ENCODE assay signal across 9 cellular contexts in the genomic region with DNA sequence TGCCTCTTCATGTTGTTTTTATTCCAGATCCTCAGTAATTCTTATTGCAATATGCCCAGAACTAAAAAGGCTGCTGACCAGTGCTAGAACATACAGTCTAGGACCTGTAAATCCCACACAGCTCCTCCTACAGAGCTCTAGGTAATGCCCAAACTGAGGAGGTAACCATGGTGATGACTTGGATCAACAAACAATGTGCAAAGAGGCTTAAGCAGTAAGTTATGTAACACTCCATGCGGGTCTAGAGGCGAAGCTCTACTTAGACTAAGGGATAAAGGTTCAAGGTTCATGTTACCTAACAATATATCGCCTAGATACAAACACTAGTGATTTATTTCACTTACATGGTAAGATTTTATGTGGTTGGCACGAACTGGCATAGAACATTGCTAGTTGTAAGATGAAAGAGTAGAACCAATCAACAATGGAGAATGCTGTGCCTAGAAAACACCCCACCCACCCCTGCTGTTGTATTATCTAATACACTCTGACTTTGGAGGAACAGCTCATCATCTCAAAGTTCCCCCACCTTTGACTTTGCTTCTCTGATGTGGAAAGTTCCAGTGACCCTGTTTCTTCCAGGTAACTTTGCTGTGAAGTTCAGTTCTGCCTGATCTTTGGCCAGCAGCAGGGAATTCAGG.
A peak's percentile ranks its signal among the peaks of the same experiment; 100 is the strongest.
DNase-seq lines count a peak whose midpoint lies in the region; ATAC-seq, FAIRE-seq and TF ChIP-seq lines count a peak whose summit lies in the region.
"Had no signal": no experiment of that assay in that cellular context is flagged by ENCODE, and none has a peak within 500 bp of the region (broad histone marks: within the 10 kb centered on the region; RNA-seq: fewer than 3 reads in every experiment).

No MANE protein-coding gene starts in this region.

- no peaks in the 10 kb centered on the region for H3K79me2 ChIP-seq in keratinocyte (ENCODE audit: control insufficient read depth, insufficient read depth, low read length)

- intact Hi-C loops in esophagus squamous epithelium (cut with DNase I), result no loop called here

- H3K36me3 ChIP-seq in keratinocyte (ENCODE audit: control insufficient read depth in 2 of 2, extremely low read depth in 1 of 2, insufficient read depth in 2 of 2, low read length in 2 of 2), result no peaks in the 10 kb centered on the region
- H3K36me3 ChIP-seq in esophagus squamous epithelium, result no peaks in the 10 kb centered on the region

- DNase-seq in A172 (ENCODE audit: low spot score) (peak; percentile 26), H4 (ENCODE audit: low spot score) (peak; percentile 34), T1000 (lab: John Stamatoyannopoulos, UW) (peak; percentile 14), keratinocyte (ENCODE audit: low read depth, low spot score) (no peak), esophagus squamous epithelium (lab: John Stamatoyannopoulos, UW) (no peak)
- no peak for DNase-seq in T-helper 2 cell treated with Interferon-gamma antibody and Interleukin-4, amounts not matched to agents 5 μg/mL and 100 μg/mL, for 36 hours (ENCODE audit: low spot score)

- WGBS in esophagus squamous epithelium, 2 donors, result 37 to 38% methylated on average over 4 of the region's 4 CpGs

- peaks cover 24% of the 10 kb centered on the region for H3K27me3 Mint-ChIP-seq in activated T-helper 17 cell treated with anti-CD3 and anti-CD28 coated beads, Interleukin-2, amount 50 U/mL, for 72 hours
- peaks cover 25% of the 10 kb centered on the region for H3K27me3 Mint-ChIP-seq in T-helper 2 cell treated with Interferon-gamma antibody and Interleukin-4, amounts not matched to agents 5 μg/mL and 100 μg/mL, for 36 hours (ENCODE audit: low read depth)

- no peaks in the 10 kb centered on the region for H3K4me1 Mint-ChIP-seq in activated T-helper 17 cell treated with anti-CD3 and anti-CD28 coated beads, Interleukin-2, amount 50 U/mL, for 72 hours
- H3K4me1 Mint-ChIP-seq in T-helper 2 cell treated with Interferon-gamma antibody and Interleukin-4, amounts not matched to agents 5 μg/mL and 100 μg/mL, for 36 hours (ENCODE audit: low read depth), result no peaks in the 10 kb centered on the region

- no peak overlapping the region for H3K4me2 ChIP-seq in keratinocyte (ENCODE audit: control insufficient read depth, extremely low read depth, insufficient read depth, low read depth, low read length)
- H3K4me2 ChIP-seq: KMS-11 had no signal

- H3K4me1 ChIP-seq in keratinocyte (ENCODE audit: control insufficient read depth, extremely low read depth, insufficient read depth, low read length) (no peaks in the 10 kb centered on the region), esophagus squamous epithelium (peaks cover 0 to 10% (median 0%) of the 10 kb centered on the region in 3 donors)

- no peak overlapping the region for H3K9ac ChIP-seq in keratinocyte (ENCODE audit: control insufficient read depth, extremely low read depth, insufficient read depth, low read length)
- H3K9ac ChIP-seq: KMS-11 had no signal

- H3K9me3 Mint-ChIP-seq in activated T-helper 17 cell treated with anti-CD3 and anti-CD28 coated beads, Interleukin-2, amount 50 U/mL, for 72 hours, result no peaks in the 10 kb centered on the region
- no peaks in the 10 kb centered on the region for H3K9me3 Mint-ChIP-seq in T-helper 2 cell treated with Interferon-gamma antibody and Interleukin-4, amounts not matched to agents 5 μg/mL and 100 μg/mL, for 36 hours

- H3K27ac Mint-ChIP-seq in activated T-helper 17 cell treated with anti-CD3 and anti-CD28 coated beads, Interleukin-2, amount 50 U/mL, for 72 hours, result no peak overlapping the region
- no peak overlapping the region for H3K27ac Mint-ChIP-seq in T-helper 2 cell treated with Interferon-gamma antibody and Interleukin-4, amounts not matched to agents 5 μg/mL and 100 μg/mL, for 36 hours

- TF ChIP-seq CTCF in keratinocyte (optimal IDR thresholded peaks at IDR 0.05 in 1 of 3, IDR thresholded peaks at IDR 0.05 in 1 of 3, conservative IDR thresholded peaks at IDR 0.05 in 1 of 3; ENCODE audit: extremely low read depth in 1 of 3, insufficient read depth in 2 of 3, low read length in 3 of 3) (no peak), esophagus squamous epithelium (IDR thresholded peaks at IDR 0.05) (no peak)

- peaks cover 2% of the 10 kb centered on the region for H3K27me3 ChIP-seq in keratinocyte (ENCODE audit: control insufficient read depth, extremely low read depth, insufficient read depth, low read length)
- peaks cover 0 to 9% (median 0%) of the 10 kb centered on the region in 4 donors for H3K27me3 ChIP-seq in esophagus squamous epithelium

- dilution Hi-C loops in keratinocyte (cut with MboI; ENCODE audit: extremely low pct_ligation_motif_present, low sequenced_read_pairs), result no loop called here

- no peak overlapping the region for H3K4me3 Mint-ChIP-seq in activated T-helper 17 cell treated with anti-CD3 and anti-CD28 coated beads, Interleukin-2, amount 50 U/mL, for 72 hours
- H3K4me3 Mint-ChIP-seq in T-helper 2 cell treated with Interferon-gamma antibody and Interleukin-4, amounts not matched to agents 5 μg/mL and 100 μg/mL, for 36 hours, result no peak overlapping the region

- TF ChIP-seq POLR2A in esophagus squamous epithelium (IDR thresholded peaks at IDR 0.05), result no peak

- H3K36me3 Mint-ChIP-seq in activated T-helper 17 cell treated with anti-CD3 and anti-CD28 coated beads, Interleukin-2, amount 50 U/mL, for 72 hours (ENCODE audit: low read depth), result no peaks in the 10 kb centered on the region
- H3K36me3 Mint-ChIP-seq in T-helper 2 cell treated with Interferon-gamma antibody and Interleukin-4, amounts not matched to agents 5 μg/mL and 100 μg/mL, for 36 hours (ENCODE audit: low read depth), result no peaks in the 10 kb centered on the region

- no peak overlapping the region for H2AFZ ChIP-seq in keratinocyte (ENCODE audit: control insufficient read depth, low read length)

- H3K9me1 ChIP-seq in keratinocyte (ENCODE audit: control insufficient read depth, extremely low read depth, insufficient read depth, low read length), result no peaks in the 10 kb centered on the region

- FAIRE-seq in keratinocyte (lab: Jason Lieb, UNC), result peak; percentile 36

- no peaks in the 10 kb centered on the region for H3K9me3 ChIP-seq in keratinocyte (ENCODE audit: control insufficient read depth, low read depth, low read length)
- no peaks in the 10 kb centered on the region for H3K9me3 ChIP-seq in esophagus squamous epithelium

- no peak overlapping the region for H3K27ac ChIP-seq in keratinocyte (ENCODE audit: control insufficient read depth, insufficient read depth, low read length)
- H3K27ac ChIP-seq in esophagus squamous epithelium, result no peak overlapping the region
- H3K27ac ChIP-seq: KMS-11 had no signal

- H4K20me1 ChIP-seq in keratinocyte (ENCODE audit: control insufficient read depth, extremely low read depth, insufficient read depth, low read length), result no peaks in the 10 kb centered on the region

- no peak for ATAC-seq in activated T-helper 17 cell treated with anti-CD3 and anti-CD28 coated beads, Interleukin-2, amount 50 U/mL, for 72 hours (replicated peaks)
- ATAC-seq in GM18517 (IDR thresholded peaks at IDR 0.05; ENCODE audit: unreplicated experiment), result no peak

- H3K4me3 ChIP-seq in keratinocyte (ENCODE audit: control insufficient read depth in 2 of 3, extremely low read depth in 1 of 3, insufficient read depth in 2 of 3, low read depth in 1 of 3, low read length in 3 of 3) (no peak overlapping the region), esophagus squamous epithelium (no peak overlapping the region)

Comparison
In these comparisons a context has a peak if more than half of its experiments do, and no peak if none do; other contexts are left out.
1. DNase-seq: peak in A172 (single experiment), H4 (single experiment) and T1000 (single experiment); none in keratinocyte (single experiment), esophagus squamous epithelium (single experiment) and T-helper 2 cell treated with Interferon-gamma antibody and Interleukin-4, amounts not matched to agents 5 μg/mL and 100 μg/mL, for 36 hours (single experiment).